In genomic region chr21:26732442-26733221, GRCh38 we compare ENCODE assay signal across 8 cellular contexts.
DNase-seq lines count a peak whose midpoint lies in the region; FAIRE-seq and TF ChIP-seq lines count a peak whose summit lies in the region.

No MANE protein-coding gene starts in this region.

- no peak overlapping the region for H3K27ac ChIP-seq in kidney (ENCODE audit: low read depth in 2 of 2, low read length in 2 of 2)

- peak overlapping the region in 1 of 5 experiments; percentile 50 for H3K27ac Mint-ChIP-seq in brain

- peaks cover 16% of the 10 kb centered on the region for H3K4me1 Mint-ChIP-seq in brain

- FAIRE-seq in kidney (lab: Jason Lieb, UNC) (no peak), GM12892 (lab: Jason Lieb, UNC) (no peak)

- no peak overlapping the region for H3K9ac ChIP-seq in kidney (ENCODE audit: low read length in 2 of 2)

- DNase-seq in M059J (ENCODE audit: low read depth) (peak; percentile 51), kidney (no peak), germinal center (ENCODE audit: low spot score) (no peak), NCI-H1417 (lab: John Stamatoyannopoulos, UW) (no peak), GM12892 (ENCODE audit: insufficient read length) (no peak)
- DNase-seq in stimulated activated CD8-positive, alpha-beta memory T cell treated with anti-CD3 and anti-CD28 coated beads, Interleukin-4, amount 100 ng/mL, for 48 hours: peak; percentile 36

- H3K4me3 Mint-ChIP-seq in brain: no peak overlapping the region

- H3K9me3 Mint-ChIP-seq in brain: peaks cover 3 to 10% (median 5%) of the 10 kb centered on the region in 5 experiments

- H3K36me3 ChIP-seq in kidney (ENCODE audit: control insufficient read depth in 1 of 2, insufficient read depth in 2 of 2, low read length in 2 of 2): no peaks in the 10 kb centered on the region

- peak; percentile 40; the same call in 1 of the 2 replicates for TF ChIP-seq CTCF in GM12874 (IDR thresholded peaks at IDR 0.05; ENCODE audit: insufficient read depth, low read depth, low read length)
- TF ChIP-seq CTCF in brain (conservative IDR thresholded peaks at IDR 0.05): peak; percentile 58 to 64
- peak; percentile 57 for TF ChIP-seq CTCF in kidney (IDR thresholded peaks at IDR 0.05; ENCODE audit: borderline replicate concordance, extremely low read depth, insufficient read depth)

- H3K9me3 ChIP-seq in kidney (ENCODE audit: control insufficient read depth in 1 of 2, low read length in 2 of 2): no peaks in the 10 kb centered on the region

- H3K4me1 ChIP-seq in kidney (ENCODE audit: control insufficient read depth in 1 of 2, insufficient read depth in 1 of 2, low read depth in 1 of 2, low read length in 2 of 2): peaks cover 0 to 2% of the 10 kb centered on the region in 2 donors

- TF ChIP-seq POLR2A in GM12892 (IDR thresholded peaks at IDR 0.05; ENCODE audit: low read depth, low read length): no peak

- intact Hi-C loops in kidney (cut with DNase I): no loop called here

- H3K36me3 Mint-ChIP-seq in brain: no peaks in the 10 kb centered on the region

- H3K27me3 Mint-ChIP-seq in brain: peaks cover 14% of the 10 kb centered on the region

- peak overlapping the region in 1 of 2 donors; percentile 12 for H3K4me3 ChIP-seq in kidney (ENCODE audit: low read length in 2 of 2)

Comparison
In these comparisons a context has a peak if more than half of its experiments do, and no peak if none do; other contexts are left out.
1. DNase-seq: peak in M059J (single experiment) and stimulated activated CD8-positive, alpha-beta memory T cell treated with anti-CD3 and anti-CD28 coated beads, Interleukin-4, amount 100 ng/mL, for 48 hours (single experiment); none in kidney (single experiment), germinal center (single experiment), NCI-H1417 (0 of 3) and GM12892 (single experiment).
2. Peak in every context shown above with its lines, with median percentiles within 50 percentile points of each other: CTCF ChIP-seq.